In genomic region chr20:32481311-32482103, GRCh38 we compare ENCODE assay signal across 8 cellular contexts.
DNase-seq lines count a peak whose midpoint lies in the region; ATAC-seq, FAIRE-seq and TF ChIP-seq lines count a peak whose summit lies in the region.

No MANE protein-coding gene starts in this region.

- no peak for FAIRE-seq in H1 (lab: Jason Lieb, UNC)

- TF ChIP-seq RAD21 in H1 (IDR thresholded peaks at IDR 0.05 in 1 of 2, conservative IDR thresholded peaks at IDR 0.05 in 1 of 2; ENCODE audit: low read depth in 2 of 2, low read length in 2 of 2) = no peak

- H3K4me1 Mint-ChIP-seq in stimulated activated naive CD8-positive, alpha-beta T cell treated with anti-CD3 and anti-CD28 coated beads, Interleukin-15, Interleukin-2, amounts not matched to agents 100 ng/mL and 50 ng/mL, for 24 hours (ENCODE audit: low read depth) = peaks cover 41% of the 10 kb centered on the region
- peaks cover 7 to 21% (median 12%) of the 10 kb centered on the region in 3 donors for H3K4me1 Mint-ChIP-seq in naive B cell

- H3K79me1 ChIP-seq in H1 (ENCODE audit: low read depth, low read length) = peaks cover 21% of the 10 kb centered on the region

- no peak overlapping the region for H2BK12ac ChIP-seq in H1 (ENCODE audit: low read depth, low read length)

- H3K4me3 Mint-ChIP-seq in stimulated activated naive CD8-positive, alpha-beta T cell treated with anti-CD3 and anti-CD28 coated beads, Interleukin-15, Interleukin-2, amounts not matched to agents 100 ng/mL and 50 ng/mL, for 24 hours = peak overlapping the region; percentile 61
- peak overlapping the region in 6 of 8 donors; percentile 53 to 90 (median 70) for H3K4me3 Mint-ChIP-seq in naive B cell

- no peak overlapping the region for H4K5ac ChIP-seq in H1 (ENCODE audit: insufficient read length, low read depth, low read length)

- H3K56ac ChIP-seq in H1 (replicated peaks; ENCODE audit: insufficient read length, low read depth, low read length) = no peak overlapping the region

- no peaks in the 10 kb centered on the region for H3K9me3 ChIP-seq in H1 (ENCODE audit: insufficient read depth in 2 of 2, low read depth in 1 of 2, low read length in 1 of 2)

- no peak for TF ChIP-seq POLR2A in H1 (IDR thresholded peaks at IDR 0.05; ENCODE audit: control extremely low read depth in 1 of 2, low read depth in 2 of 2, low read length in 2 of 2)

- H3K4ac ChIP-seq in H1 (replicated peaks; ENCODE audit: insufficient read length, low read depth, low read length) = no peak overlapping the region

- H3K27ac ChIP-seq in H1 (ENCODE audit: low read depth, low read length) = no peak overlapping the region

- no peak overlapping the region for H4K91ac ChIP-seq in H1 (replicated peaks; ENCODE audit: insufficient read length, low read length)

- DNase-seq in stimulated activated naive CD8-positive, alpha-beta T cell treated with anti-CD3 and anti-CD28 coated beads, Interleukin-15, Interleukin-2, amounts not matched to agents 100 U/mL and 50 U/mL, for 24 hours = no peak
- DNase-seq in H1 (ENCODE audit: low read depth in 1 of 2, low spot score in 2 of 2) = no peak
- no peak for DNase-seq in naive B cell
- DNase-seq in activated gamma-delta T cell treated with Interleukin-2 at 50 U/mL for 16 hours = no peak

- no peaks in the 10 kb centered on the region for H3K27me3 ChIP-seq in H1 (replicated peaks in 1 of 4; ENCODE audit: control insufficient read depth in 3 of 4, extremely low read depth in 1 of 4, insufficient read depth in 3 of 4, low read length in 3 of 4)

- H3K36me3 ChIP-seq in H1 (ENCODE audit: control insufficient read depth in 2 of 4, insufficient read depth in 4 of 4, low read length in 3 of 4) = no peaks in the 10 kb centered on the region

- no peak overlapping the region; a peak in 1 of 7 replicates for H3K9ac ChIP-seq in H1 (replicated peaks in 1 of 4; ENCODE audit: extremely low read depth in 1 of 4, low read depth in 3 of 4, low read length in 3 of 4)

- peaks cover 16 to 26% (median 21%) of the 10 kb centered on the region in 4 experiments for H3K4me1 ChIP-seq in H1 (replicated peaks in 1 of 4; ENCODE audit: control insufficient read depth in 3 of 4, insufficient read depth in 4 of 4, low read length in 3 of 4)

- H2AK5ac ChIP-seq in H1 (ENCODE audit: low read depth, low read length) = no peak overlapping the region

- no peak overlapping the region for H3K23ac ChIP-seq in H1 (ENCODE audit: insufficient read length)

- CTCF ChIA-PET in H1 (lab: Charles Lee; ENCODE audit: partially characterized antibody) = interaction anchor here (0.5 to 3.5 kb wide), 10 partner anchors 10 to 955 kb away, joined by 3 to 16 read pairs (median 3); no protein-coding TSS in a partner anchor

- H3K9me3 Mint-ChIP-seq in stimulated activated naive CD8-positive, alpha-beta T cell treated with anti-CD3 and anti-CD28 coated beads, Interleukin-15, Interleukin-2, amounts not matched to agents 100 ng/mL and 50 ng/mL, for 24 hours = no peaks in the 10 kb centered on the region
- no peaks in the 10 kb centered on the region for H3K9me3 Mint-ChIP-seq in naive B cell

- no peak overlapping the region; the same call in 1 of the 2 replicates for H3K18ac ChIP-seq in H1 (ENCODE audit: extremely low read depth, low read length)

- H3K36me3 Mint-ChIP-seq in stimulated activated naive CD8-positive, alpha-beta T cell treated with anti-CD3 and anti-CD28 coated beads, Interleukin-15, Interleukin-2, amounts not matched to agents 100 ng/mL and 50 ng/mL, for 24 hours (ENCODE audit: low read depth) = peaks cover 2% of the 10 kb centered on the region
- H3K36me3 Mint-ChIP-seq in naive B cell = no peaks in the 10 kb centered on the region

- H4K20me1 ChIP-seq in H1 (replicated peaks in 1 of 2; ENCODE audit: control insufficient read depth in 1 of 2, insufficient read depth in 2 of 2, low read length in 2 of 2) = peaks cover 14 to 41% of the 10 kb centered on the region in 2 experiments

- H2BK15ac ChIP-seq in H1 (ENCODE audit: low read length) = no peak overlapping the region

- POLR2A ChIA-PET in H1 (lab: Charles Lee; ENCODE audit: partially characterized antibody) = interaction anchor here (0.8 to 4.8 kb wide), 5 partner anchors 8 to 27 kb away, joined by 3 to 21 read pairs (median 4); no protein-coding TSS in a partner anchor

- no peak overlapping the region for H3K27ac Mint-ChIP-seq in stimulated activated naive CD8-positive, alpha-beta T cell treated with anti-CD3 and anti-CD28 coated beads, Interleukin-15, Interleukin-2, amounts not matched to agents 100 ng/mL and 50 ng/mL, for 24 hours
- no peak overlapping the region for H3K27ac Mint-ChIP-seq in naive B cell

- peak overlapping the region; percentile 67 to 90 (median 80); a peak in 6 of 8 replicates for H3K4me3 ChIP-seq in H1 (ENCODE audit: extremely low read depth in 1 of 4, insufficient read depth in 2 of 4, low read depth in 3 of 4, low read length in 4 of 4)

- peak overlapping the region; percentile 53 to 59 for H3K4me2 ChIP-seq in H1 (ENCODE audit: insufficient read depth in 1 of 2, low read depth in 2 of 2, low read length in 2 of 2)

- 42% methylated on average over 13 of the region's 13 CpGs; no CpG with 5 or more reads in 1 of the 2 experiments for WGBS in H1 (ENCODE audit: extremely low coverage in 1 of 2, insufficient coverage in 1 of 2, insufficient read length in 1 of 2, insufficient replicate concordance in 2 of 2, low coverage in 1 of 2, low lambda C conversion rate in 2 of 2, missing lambda C conversion rate in 1 of 2), 2 experiments

- H3K14ac ChIP-seq in H1 (ENCODE audit: insufficient read length) = no peak overlapping the region

- H2BK5ac ChIP-seq in H1 (ENCODE audit: low read depth, low read length) = no peak overlapping the region

- H2AFZ ChIP-seq in H1 (ENCODE audit: low read length) = no peak overlapping the region

- no peak for ATAC-seq in stimulated activated naive CD8-positive, alpha-beta T cell treated with anti-CD3 and anti-CD28 coated beads, Interleukin-15, Interleukin-2, amounts not matched to agents 100 U/mL and 50 U/mL, for 24 hours
- ATAC-seq in naive B cell (ENCODE audit: low read depth in 2 of 2) = no peak
- no peak for ATAC-seq in GM21529 (IDR thresholded peaks at IDR 0.05; ENCODE audit: unreplicated experiment)
- no peak for ATAC-seq in HG03457 (IDR thresholded peaks at IDR 0.05; ENCODE audit: unreplicated experiment)
- ATAC-seq in HG03045 (IDR thresholded peaks at IDR 0.05; ENCODE audit: unreplicated experiment) = no peak

- H2BK20ac ChIP-seq in H1 (ENCODE audit: low read length) = no peak overlapping the region

- no peak for TF ChIP-seq EP300 in H1 (IDR thresholded peaks at IDR 0.05; ENCODE audit: borderline replicate concordance in 1 of 2, low read depth in 2 of 2, low read length in 2 of 2)

- no peak for TF ChIP-seq CTCF in H1 (IDR thresholded peaks at IDR 0.05; ENCODE audit: control extremely low read depth in 1 of 3, insufficient read depth in 1 of 3, low read depth in 1 of 3, low read length in 3 of 3)

- H2BK120ac ChIP-seq in H1 (replicated peaks; ENCODE audit: low read depth, low read length) = no peak overlapping the region

- peaks cover 8% of the 10 kb centered on the region; the same call in 1 of the 2 replicates for H3K23me2 ChIP-seq in H1 (ENCODE audit: low read depth, low read length)

- no peak overlapping the region for H4K8ac ChIP-seq in H1 (ENCODE audit: extremely low read depth, insufficient read depth, low read length)

- no peaks in the 10 kb centered on the region for H3K27me3 Mint-ChIP-seq in stimulated activated naive CD8-positive, alpha-beta T cell treated with anti-CD3 and anti-CD28 coated beads, Interleukin-15, Interleukin-2, amounts not matched to agents 100 ng/mL and 50 ng/mL, for 24 hours
- H3K27me3 Mint-ChIP-seq in naive B cell = peaks cover 0 to 5% (median 0%) of the 10 kb centered on the region in 3 donors

- peaks cover 33 to 55% of the 10 kb centered on the region in 2 experiments for H3K79me2 ChIP-seq in H1 (ENCODE audit: control insufficient read depth in 1 of 2, insufficient read depth in 2 of 2, low read length in 2 of 2)

TF ChIP-seq in H1, 55 proteins besides CTCF, POLR2A, EP300 and RAD21:
- TF ChIP-seq POU5F1 (IDR thresholded peaks at IDR 0.05; ENCODE audit: low read depth, low read length) (no peak), KDM4A (IDR thresholded peaks at IDR 0.05; ENCODE audit: low read depth, low read length, severe bottlenecking) (no peak), ASH2L (IDR thresholded peaks at IDR 0.05; ENCODE audit: low read length) (no peak), BRCA1 (IDR thresholded peaks at IDR 0.05; ENCODE audit: low read depth, low read length) (no peak), ATF3 (IDR thresholded peaks at IDR 0.05; ENCODE audit: insufficient read depth, low read depth, low read length) (no peak), EZH2 (IDR thresholded peaks at IDR 0.05; ENCODE audit: low read depth, low read length, severe bottlenecking) (no peak), USF2 (IDR thresholded peaks at IDR 0.05; ENCODE audit: low read length) (no peak), JUN (IDR thresholded peaks at IDR 0.05; ENCODE audit: low read depth, low read length) (no peak)
